Comparison of ENCODE assay signal across 9 cellular contexts in the genomic region with DNA sequence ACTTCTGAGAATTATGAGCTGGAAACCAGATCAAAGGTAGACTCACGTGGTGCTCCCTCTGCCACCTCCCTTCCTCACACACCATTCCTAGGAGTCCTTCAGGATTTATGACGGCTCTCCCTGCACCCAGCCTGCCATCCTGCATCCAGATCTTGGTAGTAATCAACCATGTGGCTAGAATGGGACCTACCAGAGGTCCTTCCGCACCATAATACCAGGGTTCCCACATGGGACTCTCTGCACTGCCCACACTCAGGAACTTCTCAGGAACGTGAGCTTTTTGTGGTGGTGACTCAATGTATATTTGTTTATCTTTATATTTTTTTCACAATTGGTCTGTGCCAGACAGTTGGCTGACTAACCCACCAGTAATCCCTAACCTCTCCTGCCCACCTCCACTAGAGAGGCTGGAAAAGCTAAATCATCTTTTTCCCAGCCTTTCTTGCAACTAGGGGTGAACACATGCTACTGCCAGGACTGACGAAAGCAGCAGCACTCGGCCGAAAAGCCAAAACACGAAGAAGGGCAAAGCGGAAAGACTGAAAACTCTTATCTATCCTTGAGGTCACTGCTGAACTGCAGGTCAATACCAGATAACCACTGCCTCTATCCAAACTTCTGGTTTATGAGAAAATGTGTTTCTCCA.
DNase-seq lines count a peak whose midpoint lies in the region; ATAC-seq and TF ChIP-seq lines count a peak whose summit lies in the region.
"Had no signal": no experiment of that assay in that cellular context is flagged by ENCODE, and none has a peak within 500 bp of the region (broad histone marks: within the 10 kb centered on the region; RNA-seq: fewer than 3 reads in every experiment).

No MANE protein-coding gene starts in this region.

- H3K4me1 ChIP-seq in CD4-positive, CD25-positive, alpha-beta regulatory T cell (ENCODE audit: control insufficient read depth, insufficient read depth, low read length, poor library complexity, severe bottlenecking), result peaks cover 12% of the 10 kb centered on the region
- peaks cover 0 to 21% of the 10 kb centered on the region in 2 donors for H3K4me1 ChIP-seq in left lung

- DNase-seq in CD4-positive, CD25-positive, alpha-beta regulatory T cell, result no peak
- DNase-seq in HT-29 (ENCODE audit: low spot score) (peak; percentile 40), left lung (no peak), NCI-H82 treated with DMSO at 0.1 percent for 48 hours (lab: John Stamatoyannopoulos, UW; ENCODE audit: unreplicated experiment) (no peak), GDM1 (lab: John Stamatoyannopoulos, UW) (no peak), NCI-H2227 (lab: John Stamatoyannopoulos, UW; ENCODE audit: unreplicated experiment) (no peak)
- peak in 1 of 2 donors; percentile 30 for DNase-seq in activated naive CD4-positive, alpha-beta T cell treated with anti-CD3 and anti-CD28 coated beads, Interleukin-2, amount 50 U/mL, for 72 hours (ENCODE audit: low spot score in 2 of 2)
- DNase-seq: dorsolateral prefrontal cortex had no signal

- peak overlapping the region in 1 of 4 donors; percentile 33 for H3K4me3 Mint-ChIP-seq in CD4-positive, CD25-positive, alpha-beta regulatory T cell

- H3K36me3 ChIP-seq in CD4-positive, CD25-positive, alpha-beta regulatory T cell (ENCODE audit: control insufficient read depth, insufficient read depth, low read length), result no peaks in the 10 kb centered on the region
- no peaks in the 10 kb centered on the region for H3K36me3 ChIP-seq in left lung

- no peak for TF ChIP-seq CTCF in left lung (IDR thresholded peaks at IDR 0.05)

- H3K9me3 ChIP-seq in CD4-positive, CD25-positive, alpha-beta regulatory T cell (ENCODE audit: control insufficient read depth in 2 of 2, low read length in 2 of 2), result no peaks in the 10 kb centered on the region
- no peaks in the 10 kb centered on the region for H3K9me3 ChIP-seq in left lung

- H3K4me1 Mint-ChIP-seq in CD4-positive, CD25-positive, alpha-beta regulatory T cell, result peaks cover 19 to 67% (median 59%) of the 10 kb centered on the region in 4 donors

- no peak overlapping the region for H3K4me3 ChIP-seq in CD4-positive, CD25-positive, alpha-beta regulatory T cell (ENCODE audit: low read depth, low read length)
- no peak overlapping the region for H3K4me3 ChIP-seq in left lung
- H3K4me3 ChIP-seq: dorsolateral prefrontal cortex had no signal

- intact Hi-C loops in left lung (cut with DNase I), result no loop called here

- peaks cover 21% of the 10 kb centered on the region for H3K36me3 Mint-ChIP-seq in CD4-positive, CD25-positive, alpha-beta regulatory T cell
- peaks cover 0 to 49% of the 10 kb centered on the region in 2 donors for H3K36me3 Mint-ChIP-seq in activated naive CD4-positive, alpha-beta T cell treated with anti-CD3 and anti-CD28 coated beads, Interleukin-2, amount 50 U/mL, for 72 hours

- peak overlapping the region in 2 of 3 donors; percentile 68 to 80 for H3K27ac Mint-ChIP-seq in CD4-positive, CD25-positive, alpha-beta regulatory T cell
- peak overlapping the region; percentile 90 to 98 for H3K27ac Mint-ChIP-seq in activated naive CD4-positive, alpha-beta T cell treated with anti-CD3 and anti-CD28 coated beads, Interleukin-2, amount 50 U/mL, for 72 hours

- no peaks in the 10 kb centered on the region for H3K27me3 ChIP-seq in CD4-positive, CD25-positive, alpha-beta regulatory T cell (ENCODE audit: control insufficient read depth, insufficient read depth, low read length)
- no peaks in the 10 kb centered on the region for H3K27me3 ChIP-seq in left lung
- H3K27me3 ChIP-seq: dorsolateral prefrontal cortex had no signal

- H3K9me3 Mint-ChIP-seq in CD4-positive, CD25-positive, alpha-beta regulatory T cell, result no peaks in the 10 kb centered on the region
- H3K9me3 Mint-ChIP-seq in activated naive CD4-positive, alpha-beta T cell treated with anti-CD3 and anti-CD28 coated beads, Interleukin-2, amount 50 U/mL, for 72 hours, result peaks cover 0 to 4% of the 10 kb centered on the region in 2 donors

- no peak overlapping the region for H3K27ac ChIP-seq in CD4-positive, CD25-positive, alpha-beta regulatory T cell (ENCODE audit: insufficient read depth, low read length, poor library complexity, severe bottlenecking)
- no peak overlapping the region for H3K27ac ChIP-seq in left lung
- H3K27ac ChIP-seq: dorsolateral prefrontal cortex had no signal

- H3K27me3 Mint-ChIP-seq in CD4-positive, CD25-positive, alpha-beta regulatory T cell, result no peaks in the 10 kb centered on the region

- ATAC-seq in CD4-positive, CD25-positive, alpha-beta regulatory T cell (ENCODE audit: low read depth in 2 of 2), result no peak
- peak; percentile 25 to 47 for ATAC-seq in activated naive CD4-positive, alpha-beta T cell treated with anti-CD3 and anti-CD28 coated beads, Interleukin-2, amount 50 U/mL, for 72 hours
- ATAC-seq in left lung, result peak; percentile 35
- no peak for ATAC-seq in GM18511 (IDR thresholded peaks at IDR 0.05; ENCODE audit: unreplicated experiment)

Comparison
In these comparisons a context has a peak if more than half of its experiments do, and no peak if none do; other contexts are left out.
1. ATAC-seq: peak in activated naive CD4-positive, alpha-beta T cell treated with anti-CD3 and anti-CD28 coated beads, Interleukin-2, amount 50 U/mL, for 72 hours (2 of 2) and left lung (single experiment); none in CD4-positive, CD25-positive, alpha-beta regulatory T cell (0 of 2) and GM18511 (single experiment).